In genomic region chr11:21820176-21820575, GRCh38 we compare ENCODE assay signal across 5 cellular contexts.
"Had no signal": no experiment of that assay in that cellular context is flagged by ENCODE, and none has a peak within 500 bp of the region (broad histone marks: within the 10 kb centered on the region; RNA-seq: fewer than 3 reads in every experiment).

No MANE protein-coding gene starts in this region.

- H3K36me3 Mint-ChIP-seq: IgD-negative memory B cell had no signal

- H3K27me3 Mint-ChIP-seq: IgD-negative memory B cell had no signal

- H3K4me1 Mint-ChIP-seq: GM23338, H9, IgD-negative memory B cell had no signal

- DNase-seq: H9, HCEC 1CT had no signal

- ATAC-seq: GM23338, HepG2 had no signal

- H3K4me3 Mint-ChIP-seq: GM23338, H9, IgD-negative memory B cell had no signal

- H3K9me3 Mint-ChIP-seq: GM23338, H9 had no signal

- H3K27ac Mint-ChIP-seq: GM23338, H9, IgD-negative memory B cell had no signal
